In genomic region chr1:204854286-204854685, GRCh38 we compare ENCODE assay signal across 17 cellular contexts. TPM values are rescaled to one million over a fixed set of nuclear protein-coding genes. Genes with fewer than 3 reads are reported as not detected.
DNase-seq lines count a peak whose midpoint lies in the region; FAIRE-seq and TF ChIP-seq lines count a peak whose summit lies in the region.
"Had no signal": no experiment of that assay in that cellular context is flagged by ENCODE, and none has a peak within 500 bp of the region (broad histone marks: within the 10 kb centered on the region; RNA-seq: fewer than 3 reads in every experiment).

No MANE protein-coding gene starts in this region.

- peak overlapping the region; percentile 65 for H4K8ac ChIP-seq in neuronal stem cell (ENCODE audit: low read depth, low read length)

- no peak overlapping the region for H3K23ac ChIP-seq in neuronal stem cell (ENCODE audit: low read depth, low read length, poor library complexity)

- H3K79me1 ChIP-seq in neuronal stem cell (ENCODE audit: low read depth, low read length), result no peaks in the 10 kb centered on the region

- no peaks in the 10 kb centered on the region for H3K9me2 ChIP-seq in OCI-LY7 (ENCODE audit: insufficient read depth, low read length)

- H3K4me2 ChIP-seq in neuronal stem cell (ENCODE audit: insufficient read depth, low read length, poor library complexity, severe bottlenecking) (no peak overlapping the region), OCI-LY7 (ENCODE audit: low read length) (no peak overlapping the region)

- H3K36me3 ChIP-seq in neuronal stem cell (replicated peaks in 1 of 2; ENCODE audit: control insufficient read depth in 2 of 2, insufficient read depth in 2 of 2, low read length in 2 of 2) (no peaks in the 10 kb centered on the region), OCI-LY7 (ENCODE audit: insufficient read depth, low read length) (no peaks in the 10 kb centered on the region)

- DNase-seq in D721Med (ENCODE audit: insufficient read length, low spot score) (peak; percentile 77), NCI-H2171 (lab: John Stamatoyannopoulos, UW) (peak; percentile 63), NCI-H82 treated with DMSO at 0.1 percent for 48 hours (lab: John Stamatoyannopoulos, UW; ENCODE audit: unreplicated experiment) (peak; percentile 94), neuronal stem cell (ENCODE audit: low spot score) (no peak), AG20443 (ENCODE audit: low spot score) (no peak), OCI-LY7 (ENCODE audit: low spot score) (no peak), NCI-H526 (lab: John Stamatoyannopoulos, UW) (no peak)
- DNase-seq: CD4-positive, alpha-beta T cell; DMS 273 treated with DMSO at 0.1 percent for 48 hours; DMS53; DND-41; EL; HCEC 1CT had no signal

- H3K9me3 ChIP-seq in neuronal stem cell (replicated peaks in 1 of 2; ENCODE audit: control insufficient read depth in 2 of 2, insufficient read depth in 1 of 2, low read depth in 1 of 2, low read length in 2 of 2) (no peaks in the 10 kb centered on the region), OCI-LY7 (ENCODE audit: low read length) (no peaks in the 10 kb centered on the region)

- no peaks in the 10 kb centered on the region for H3K79me2 ChIP-seq in OCI-LY7 (ENCODE audit: insufficient read depth, low read depth, low read length)

- no peak overlapping the region for H3K14ac ChIP-seq in neuronal stem cell (ENCODE audit: low read length)

- no peaks in the 10 kb centered on the region for H3K27me3 ChIP-seq in neuronal stem cell (ENCODE audit: control insufficient read depth in 3 of 3, insufficient read depth in 3 of 3, low read depth in 1 of 3, low read length in 3 of 3)

- CTCF ChIA-PET in OCI-LY7 (lab: Charles Lee; ENCODE audit: unreplicated experiment), result no interaction called here

- no peak overlapping the region for H2BK15ac ChIP-seq in neuronal stem cell (ENCODE audit: low read length)

- WGBS in neuronal stem cell (ENCODE audit: extremely low coverage in 2 of 2, insufficient read length in 2 of 2, insufficient replicate concordance in 1 of 2), 2 donors, result no CpG with 5 or more reads among the region's 2 CpGs

- H3K4me3 ChIP-seq in neuronal stem cell (ENCODE audit: low read length in 2 of 2), result no peak overlapping the region
- H3K4me3 ChIP-seq in OCI-LY7 (ENCODE audit: low read depth, low read length, poor library complexity, severe bottlenecking), result no peak overlapping the region
- H3K4me3 ChIP-seq: GM12878 had no signal

- H2AK5ac ChIP-seq in neuronal stem cell (ENCODE audit: low read depth, low read length), result no peak overlapping the region

- H3K18ac ChIP-seq in neuronal stem cell (ENCODE audit: low read length), result no peak overlapping the region

- no peak overlapping the region for H4K91ac ChIP-seq in neuronal stem cell (ENCODE audit: low read depth, low read length, poor library complexity)

- H3K4ac ChIP-seq in neuronal stem cell (ENCODE audit: low read length), result no peak overlapping the region

- H2AFZ ChIP-seq in neuronal stem cell (ENCODE audit: low read length) (no peak overlapping the region), OCI-LY7 (ENCODE audit: low read length) (no peak overlapping the region)

- H3K27ac ChIP-seq in neuronal stem cell (replicated peaks; ENCODE audit: low read length) (no peak overlapping the region), OCI-LY7 (ENCODE audit: low read depth, low read length, poor library complexity, severe bottlenecking) (no peak overlapping the region)
- H3K27ac ChIP-seq: C4-2B, HL-60 had no signal

- H3K4me1 ChIP-seq in neuronal stem cell (ENCODE audit: control insufficient read depth in 2 of 2, insufficient read depth in 1 of 2, low read depth in 1 of 2, low read length in 2 of 2), result peaks cover 8 to 10% of the 10 kb centered on the region in 2 donors
- no peaks in the 10 kb centered on the region for H3K4me1 ChIP-seq in OCI-LY7 (ENCODE audit: insufficient read depth, low read length, poor library complexity, severe bottlenecking)

- intact Hi-C loops in OCI-LY7 (cut with micrococcal nuclease; ENCODE audit: unreplicated experiment), result no loop called here

- POLR2A ChIA-PET in OCI-LY7 (lab: Charles Lee), result interaction anchor here (1.0 kb wide), 1 partner anchor 9 kb away, joined by 3 read pairs; no protein-coding TSS in a partner anchor

- BruUV-seq in OCI-LY7 (replicated peaks; lab: Mats Ljungman, UMichigan), result no TSS peak

- no peaks in the 10 kb centered on the region for H4K20me1 ChIP-seq in OCI-LY7 (ENCODE audit: insufficient read depth, low read length)

- peak; percentile 86 for FAIRE-seq in D721Med (lab: Jason Lieb, UNC)
- FAIRE-seq: GM12878 had no signal

- peak overlapping the region; percentile 70 for H2BK12ac ChIP-seq in neuronal stem cell (ENCODE audit: low read length)

- H3K9ac ChIP-seq in neuronal stem cell (ENCODE audit: low read depth, low read length, poor library complexity), result peak overlapping the region; percentile 2

- TF ChIP-seq CTCF in D721Med (IDR thresholded peaks at IDR 0.05; ENCODE audit: insufficient read depth, missing control alignments) (no peak), OCI-LY7 (conservative IDR thresholded peaks at IDR 0.05; ENCODE audit: low read length) (no peak)

- H2BK5ac ChIP-seq in neuronal stem cell (ENCODE audit: low read length), result no peak overlapping the region

- no peak overlapping the region for H2BK120ac ChIP-seq in neuronal stem cell (ENCODE audit: low read depth, low read length)

RNA-seq across cellular contexts. Expression of gene NFASC, which starts 16.4 kb away (rescaled TPM):
- 1.2 TPM for polyA plus RNA-seq in neuronal stem cell (2013, experiment 1 of 2)
- 1.2 TPM for polyA plus RNA-seq in neuronal stem cell (2013, experiment 2 of 2)
- not detected in 2 replicates for total RNA-seq in OCI-LY7 (2014; rRNA removed; shearing (Covaris generic))
- total RNA-seq in OCI-LY7 (2022), result 0.15 TPM in 1 of 2 replicates, not detected in the other
- total RNA-seq: CD4-positive, alpha-beta T cell; G401 had no signal

Comparison
In these comparisons a context has a peak if more than half of its experiments do, and no peak if none do; other contexts are left out.
1. DNase-seq: peak in D721Med (single experiment), NCI-H2171 (single experiment) and NCI-H82 treated with DMSO at 0.1 percent for 48 hours (single experiment); none in neuronal stem cell (single experiment), AG20443 (single experiment), OCI-LY7 (single experiment) and NCI-H526 (0 of 2).